In genomic region chr5:10307206-10308148, GRCh38 we compare ENCODE assay signal across 8 cellular contexts. TPM values are rescaled to one million over a fixed set of nuclear protein-coding genes. Genes with fewer than 3 reads are reported as not detected.
A peak's percentile ranks its signal among the peaks of the same experiment; 100 is the strongest.
DNase-seq lines count a peak whose midpoint lies in the region; ATAC-seq and TF ChIP-seq lines count a peak whose summit lies in the region.

Gene CMBL (minus strand): TSS chr5:10307902. CDS start chr5:10290762, 17,140 bp downstream.

- peak within 1 kb of the TSS; percentile 42 for H2AFZ ChIP-seq in SU-DHL-6 (ENCODE audit: low read depth, low read length, severe bottlenecking)

- no peaks in the 10 kb centered on the region for H3K9me3 ChIP-seq in SU-DHL-6 (ENCODE audit: insufficient read depth, low read length)

- H3K4me3 ChIP-seq in SU-DHL-6 (ENCODE audit: insufficient read depth, low read length, poor library complexity, severe bottlenecking) = no peak within 1 kb of the TSS
- H3K4me3 ChIP-seq in choroid plexus epithelial cell (ENCODE audit: low read depth, low read length) = peak within 1 kb of the TSS; percentile 85

- H3K4me2 ChIP-seq in SU-DHL-6 (ENCODE audit: low read depth, low read length, poor library complexity, severe bottlenecking) = peak within 1 kb of the TSS; percentile 27

- no peaks in the 10 kb centered on the region for H3K27me3 ChIP-seq in SU-DHL-6 (ENCODE audit: low read length)

- no peaks in the 10 kb centered on the region for H4K20me1 ChIP-seq in SU-DHL-6 (ENCODE audit: low read depth, low read length)

- no peaks in the 10 kb centered on the region for H3K79me2 ChIP-seq in SU-DHL-6 (ENCODE audit: insufficient read depth, low read length)

- intact Hi-C loops in left colon (cut with DNase I, micrococcal nuclease) = no loop called here

- ATAC-seq in GM21825 (IDR thresholded peaks at IDR 0.05; ENCODE audit: unreplicated experiment) (peak; percentile 66), left colon (peak; percentile 71), GM19328 (IDR thresholded peaks at IDR 0.05; ENCODE audit: unreplicated experiment) (no peak)

- H3K36me3 ChIP-seq in SU-DHL-6 (ENCODE audit: low read length) = no peaks in the 10 kb centered on the region

- peak; percentile 8 for TF ChIP-seq POLR2A in GM10847 (IDR thresholded peaks at IDR 0.05; ENCODE audit: extremely low read depth, insufficient read length)

- no peaks in the 10 kb centered on the region for H3K9me2 ChIP-seq in SU-DHL-6 (replicated peaks; ENCODE audit: insufficient read depth, low read length)

- no peak for TF ChIP-seq CTCF in SU-DHL-6 (IDR thresholded peaks at IDR 0.05; ENCODE audit: insufficient read depth, low read length, poor library complexity, severe bottlenecking)
- no peak for TF ChIP-seq CTCF in choroid plexus epithelial cell (conservative IDR thresholded peaks at IDR 0.05; ENCODE audit: low read depth, low read length)

- no peak within 1 kb of the TSS for H3K27ac ChIP-seq in SU-DHL-6 (ENCODE audit: low read depth, low read length)

- H3F3A ChIP-seq in SU-DHL-6 (ENCODE audit: insufficient read depth) = no peaks in the 10 kb centered on the region

- DNase-seq in Kasumi-1 (lab: John Stamatoyannopoulos, UW) (peak; percentile 79 to 89), choroid plexus epithelial cell (ENCODE audit: low read depth) (peak; percentile 57), left colon (peak; percentile 74 to 82)
- DNase-seq in stimulated activated CD4-positive, alpha-beta T cell treated with anti-CD3 and anti-CD28 coated beads, Interleukin-1b, Interleukin-23, amount 100 ng/mL, for 48 hours = peak; percentile 16

- H3K9ac ChIP-seq in SU-DHL-6 (ENCODE audit: low read length) = no peak within 1 kb of the TSS

RNA-seq across cellular contexts. Expression of gene CMBL, which starts in this region (rescaled TPM):
- total RNA-seq in left colon = 100 to 1,000 TPM; 172 to 182 TPM

Comparison
In these comparisons a context has a peak if more than half of its experiments do, and no peak if none do; other contexts are left out.
1. DNase-seq: peak in every context shown above with its lines; median percentile 84 in Kasumi-1; 78 in left colon; 57 in choroid plexus epithelial cell; 16 in stimulated activated CD4-positive, alpha-beta T cell treated with anti-CD3 and anti-CD28 coated beads, Interleukin-1b, Interleukin-23, amount 100 ng/mL, for 48 hours.